Comparison of ENCODE assay signal across 8 cellular contexts in genomic region chr6:31729979-31730630, GRCh38. TPM values are rescaled to one million over a fixed set of nuclear protein-coding genes. Genes with fewer than 3 reads are reported as not detected.
DNase-seq lines count a peak whose midpoint lies in the region; ATAC-seq and TF ChIP-seq lines count a peak whose summit lies in the region.

No MANE protein-coding gene starts in this region.

- H3K36me3 ChIP-seq in DOHH2 (ENCODE audit: control insufficient read depth, low read length), result peaks cover 70% of the 10 kb centered on the region

- H3K79me2 ChIP-seq in DOHH2 (ENCODE audit: control insufficient read depth, low read length), result peaks cover 21% of the 10 kb centered on the region

- peaks cover 30% of the 10 kb centered on the region for H3K4me1 Mint-ChIP-seq in mesothelial cell of epicardium

- peaks cover 45% of the 10 kb centered on the region for H3K36me3 Mint-ChIP-seq in mesothelial cell of epicardium

- TF ChIP-seq CTCF in DOHH2 (IDR thresholded peaks at IDR 0.05; ENCODE audit: low read depth, low read length, poor library complexity, severe bottlenecking) (peak; percentile 15), epithelial cell of esophagus (IDR thresholded peaks at IDR 0.05; ENCODE audit: insufficient read depth, low read depth, low read length, missing control alignments) (no peak), mesothelial cell of epicardium (IDR thresholded peaks at IDR 0.05; ENCODE audit: unreplicated experiment) (no peak)

- H3K9me3 ChIP-seq in DOHH2 (ENCODE audit: control insufficient read depth, insufficient read depth, low read length), result no peaks in the 10 kb centered on the region

- H3K9me3 Mint-ChIP-seq in mesothelial cell of epicardium, result no peaks in the 10 kb centered on the region

- H3K4me1 ChIP-seq in DOHH2 (ENCODE audit: control insufficient read depth, low read length), result peaks cover 55% of the 10 kb centered on the region

- H3F3A ChIP-seq in DOHH2 (ENCODE audit: control insufficient read depth, insufficient read depth), result peaks cover 33% of the 10 kb centered on the region

- H3K9me2 ChIP-seq in DOHH2 (replicated peaks; ENCODE audit: control insufficient read depth, low read length), result no peaks in the 10 kb centered on the region

- H3K4me2 ChIP-seq in DOHH2 (ENCODE audit: low read length), result peak overlapping the region; percentile 90

- ATAC-seq in HG02678 (IDR thresholded peaks at IDR 0.05; ENCODE audit: unreplicated experiment), result peak; percentile 45

- no peaks in the 10 kb centered on the region for H3K27me3 Mint-ChIP-seq in mesothelial cell of epicardium (ENCODE audit: low read depth)

- H3K4me3 ChIP-seq in DOHH2 (ENCODE audit: low read length) (peak overlapping the region; percentile 86), epithelial cell of esophagus (ENCODE audit: low read length) (peak overlapping the region; percentile 66)

- H3K27me3 ChIP-seq in DOHH2 (ENCODE audit: control insufficient read depth, low read length), result no peaks in the 10 kb centered on the region

- H3K27ac Mint-ChIP-seq in mesothelial cell of epicardium, result peak overlapping the region; percentile 98

- H4K20me1 ChIP-seq in DOHH2 (ENCODE audit: control insufficient read depth, insufficient read depth, low read depth, low read length), result peaks cover 13% of the 10 kb centered on the region; the same call in 1 of the 2 replicates

- peak overlapping the region; percentile 100 for H3K4me3 Mint-ChIP-seq in mesothelial cell of epicardium

- DNase-seq in NOMO-1 treated with DMSO at 0.1 percent for 48 hours (lab: John Stamatoyannopoulos, UW; ENCODE audit: unreplicated experiment), result peak; percentile 67
- peak; percentile 64 for DNase-seq in activated T-cell treated with anti-CD3 and anti-CD28 coated beads for 48 hours (ENCODE audit: low read depth)
- peak; percentile 69 for DNase-seq in epithelial cell of esophagus (ENCODE audit: low read depth)
- peak; percentile 89 to 92 for DNase-seq in mesothelial cell of epicardium (ENCODE audit: low spot score in 2 of 2, unreplicated experiment in 2 of 2)
- peak; percentile 82 for DNase-seq in stimulated activated CD8-positive, alpha-beta memory T cell treated with anti-CD3 and anti-CD28 coated beads, Interleukin-4, amount 100 ng/mL, for 48 hours
- DNase-seq in DMS79 (lab: John Stamatoyannopoulos, UW), result no peak

- peak overlapping the region; percentile 35 for H3K27ac ChIP-seq in DOHH2 (ENCODE audit: low read depth, low read length)

RNA-seq across cellular contexts. Expression of gene DDAH2, which starts 1.0 kb away (rescaled TPM):
- total RNA-seq in mesothelial cell of epicardium, result 142 to 144 TPM (median 143 TPM) in 3 replicates

RNA-seq across cellular contexts. Expression of gene CLIC1, which starts 6.2 kb away (rescaled TPM):
- total RNA-seq in mesothelial cell of epicardium, result 133 to 139 TPM (median 136 TPM) in 3 replicates

RNA-seq across cellular contexts. Expression of gene MPIG6B, which starts 6.9 kb away (rescaled TPM):
- 0.16 to 0.33 TPM (median 0.25 TPM) in 3 replicates for total RNA-seq in mesothelial cell of epicardium

RNA-seq across cellular contexts. Expression of gene LY6G6C, which starts 8.6 kb away (rescaled TPM):
- 0.89 to 1.4 TPM (median 1.3 TPM) in 3 replicates for total RNA-seq in mesothelial cell of epicardium

RNA-seq across cellular contexts. Expression of gene MSH5, which starts 9.7 kb away (rescaled TPM):
- total RNA-seq in mesothelial cell of epicardium, result 38.6 to 48.2 TPM (median 42.9 TPM) in 3 replicates
